Comparison of ENCODE assay signal across 8 cellular contexts in the genomic region with DNA sequence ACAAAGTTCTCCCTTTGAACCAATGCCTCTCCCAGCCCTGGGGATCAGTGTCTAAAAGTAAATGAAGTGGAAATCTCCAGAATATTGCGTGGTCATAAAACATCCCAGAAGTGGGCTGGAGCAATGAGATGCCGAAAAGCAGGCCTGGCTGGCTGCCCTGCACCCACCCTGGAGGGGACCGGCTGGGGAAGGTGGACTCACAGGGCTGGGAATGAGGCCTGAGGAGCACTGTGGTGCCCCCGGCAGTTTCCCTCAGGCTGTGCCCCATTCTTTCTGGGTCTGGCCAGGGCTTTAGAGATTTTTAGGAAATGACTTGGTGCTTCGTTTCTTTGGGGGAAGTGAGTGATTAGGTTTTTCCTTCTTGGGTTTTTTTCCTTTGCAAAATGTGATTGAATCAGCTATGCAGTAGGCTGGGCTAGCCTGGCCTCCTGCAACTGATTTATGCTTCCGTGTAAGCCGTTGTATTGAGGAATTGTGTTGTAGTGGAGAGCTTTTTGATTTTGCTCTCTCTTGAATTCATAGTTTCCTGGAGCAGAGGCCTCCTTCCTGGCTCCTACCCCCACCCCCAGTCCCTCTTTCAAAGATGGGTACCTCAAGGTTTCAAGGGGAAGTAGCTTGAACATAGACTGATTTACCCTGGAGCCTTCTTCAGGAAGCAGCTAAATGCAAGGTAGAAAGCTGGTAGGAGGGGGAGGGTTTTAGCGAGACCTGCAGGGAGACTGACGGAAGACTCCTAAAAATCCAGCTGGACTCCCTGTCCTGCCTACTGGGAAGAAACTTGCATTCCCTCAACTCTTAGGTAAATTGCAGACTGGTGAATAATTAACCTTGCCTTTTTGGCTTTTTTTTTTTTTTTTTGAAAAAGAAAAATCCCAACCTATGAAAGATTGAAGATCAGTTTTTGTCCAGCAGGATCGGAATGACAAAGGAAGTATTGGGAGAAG.
A peak's percentile ranks its signal among the peaks of the same experiment; 100 is the strongest.
DNase-seq lines count a peak whose midpoint lies in the region; ATAC-seq and TF ChIP-seq lines count a peak whose summit lies in the region.

No MANE protein-coding gene starts in this region.

- peak overlapping the region; percentile 2 for H3K27ac ChIP-seq in right cardiac atrium (ENCODE audit: low read length)
- peak overlapping the region; percentile 93 to 96 (median 96) for H3K27ac ChIP-seq in right lobe of liver
- H3K27ac ChIP-seq in upper lobe of right lung: peak overlapping the region; percentile 58

- intact Hi-C loops in right cardiac atrium (cut with DNase I) (no loop called here), left cardiac atrium (cut with DNase I) (no loop called here), right lobe of liver (cut with DNase I) (no loop called here), upper lobe of right lung (cut with DNase I) (no loop called here)

- H3K27me3 ChIP-seq in right cardiac atrium (ENCODE audit: control insufficient read depth, insufficient read depth) (no peaks in the 10 kb centered on the region), right lobe of liver (no peaks in the 10 kb centered on the region), upper lobe of right lung (no peaks in the 10 kb centered on the region)

- H3K36me3 ChIP-seq in right lobe of liver: no peaks in the 10 kb centered on the region
- no peaks in the 10 kb centered on the region for H3K36me3 ChIP-seq in upper lobe of right lung

- H3K4me1 ChIP-seq in right cardiac atrium (ENCODE audit: control insufficient read depth, insufficient read depth, low read length): peaks cover 9% of the 10 kb centered on the region
- peaks cover 0 to 63% (median 20%) of the 10 kb centered on the region in 4 donors for H3K4me1 ChIP-seq in right lobe of liver
- H3K4me1 ChIP-seq in upper lobe of right lung: peaks cover 44% of the 10 kb centered on the region

- no peak for TF ChIP-seq POLR2A in right lobe of liver (IDR thresholded peaks at IDR 0.05)

- no peaks in the 10 kb centered on the region for H3K9me3 ChIP-seq in right cardiac atrium (ENCODE audit: control insufficient read depth, low read length)
- H3K9me3 ChIP-seq in right lobe of liver: no peaks in the 10 kb centered on the region
- H3K9me3 ChIP-seq in upper lobe of right lung: no peaks in the 10 kb centered on the region

- TF ChIP-seq CTCF in right lobe of liver (IDR thresholded peaks at IDR 0.05): no peak
- TF ChIP-seq CTCF in upper lobe of right lung (IDR thresholded peaks at IDR 0.05): no peak

- no peak for ATAC-seq in right cardiac atrium
- no peak for ATAC-seq in left cardiac atrium
- peak in 3 of 4 donors; percentile 5 to 9 (median 7) for ATAC-seq in right lobe of liver
- no peak for ATAC-seq in upper lobe of right lung
- ATAC-seq in HG02973 (IDR thresholded peaks at IDR 0.05; ENCODE audit: unreplicated experiment): no peak
- ATAC-seq in HG03457 (IDR thresholded peaks at IDR 0.05; ENCODE audit: unreplicated experiment): no peak

- WGBS in right cardiac atrium: 58% methylated on average over 10 of the region's 10 CpGs
- WGBS in right lobe of liver (ENCODE audit: insufficient coverage, low coverage, low lambda C conversion rate, missing lambda C conversion rate): 14% methylated on average over 8 of the region's 10 CpGs

- no peak overlapping the region for H3K4me3 ChIP-seq in right cardiac atrium (ENCODE audit: low read length)
- H3K4me3 ChIP-seq in right lobe of liver: peak overlapping the region; percentile 67 to 83 (median 77)
- peak overlapping the region; percentile 67 for H3K4me3 ChIP-seq in upper lobe of right lung

- DNase-seq in right cardiac atrium: no peak
- DNase-seq in left cardiac atrium: no peak
- DNase-seq in amniotic stem cell (lab: John Stamatoyannopoulos, UW): peak; percentile 44
- no peak for DNase-seq in right lobe of liver
- no peak for DNase-seq in upper lobe of right lung
- DNase-seq in COLO829 (ENCODE audit: low spot score): no peak

Comparison
In these comparisons a context has a peak if more than half of its experiments do, and no peak if none do; other contexts are left out.
1. ATAC-seq: peak in right lobe of liver (3 of 4); none in right cardiac atrium (0 of 2), left cardiac atrium (0 of 2), upper lobe of right lung (single experiment), HG02973 (single experiment) and HG03457 (single experiment).
2. H3K27ac ChIP-seq: peak in every context shown above with its lines; median percentile 96 in right lobe of liver; 58 in upper lobe of right lung; 2 in right cardiac atrium.